In the genomic region with DNA sequence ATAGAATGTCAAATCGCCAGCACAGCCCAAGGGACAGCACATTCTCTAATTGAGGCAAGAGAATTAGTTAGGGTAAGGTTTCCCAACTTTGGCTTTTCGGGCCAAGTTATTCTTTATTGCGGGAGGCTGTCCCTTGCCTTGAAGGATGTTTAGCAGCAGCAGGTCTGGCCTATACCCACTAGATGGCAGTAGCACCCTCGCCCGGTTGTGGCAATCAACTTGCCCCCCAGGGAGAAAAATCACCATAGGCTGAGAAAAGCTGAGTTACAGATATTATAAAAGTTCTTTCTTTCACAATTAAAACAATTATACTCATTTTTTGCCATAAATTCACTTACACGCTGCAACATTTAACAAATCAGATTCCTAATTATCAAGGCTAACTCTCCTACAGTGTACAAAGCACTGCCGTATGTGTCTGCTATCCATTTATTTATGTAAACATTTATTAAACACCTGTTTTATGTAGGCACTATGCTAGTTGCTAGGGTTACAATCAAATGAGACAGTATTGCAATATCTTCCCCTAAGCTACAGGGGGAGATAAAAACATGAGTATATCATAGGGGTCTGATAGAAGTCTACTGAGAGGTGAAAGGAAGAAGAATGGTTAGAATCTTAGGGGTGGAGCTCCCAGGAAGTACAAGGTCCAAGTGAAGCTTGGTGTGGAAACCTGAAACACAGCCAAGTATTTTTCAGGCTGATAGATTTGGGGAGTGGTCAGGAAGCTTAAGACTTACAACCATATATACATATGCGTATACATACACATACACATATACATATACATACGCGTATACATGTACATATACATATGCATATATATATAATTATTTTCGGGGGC, we compare ENCODE assay signal across 8 cellular contexts.
A peak's percentile ranks its signal among the peaks of the same experiment; 100 is the strongest.
DNase-seq lines count a peak whose midpoint lies in the region; ATAC-seq and TF ChIP-seq lines count a peak whose summit lies in the region.

No MANE protein-coding gene starts in this region.

- no peaks in the 10 kb centered on the region for H3K27me3 Mint-ChIP-seq in glutamatergic neuron (ENCODE audit: unreplicated experiment)
- H3K27me3 Mint-ChIP-seq in activated T-helper 1 cell treated with anti-CD3 and anti-CD28 coated beads, Interleukin-12 subunit alpha, Interleukin-12 subunit beta, Interleukin-2, Interleukin-4 antibody, amounts not matched to agents 30 ng/mL and 10 ng/mL and 1 ng/mL, durations not matched to agents 14 hours and 24 hours and 36 hours (ENCODE audit: insufficient read depth), result no peaks in the 10 kb centered on the region

- H3K27me3 ChIP-seq in SJCRH30, result peaks cover 3% of the 10 kb centered on the region; the same call in 1 of the 2 replicates

- no peaks in the 10 kb centered on the region for H3K4me1 ChIP-seq in SJCRH30

- POLR2A ChIA-PET in AG04449 (lab: Yijun Ruan, JAX), result no interaction called here

- H3K4me3 ChIP-seq in AG04449 (ENCODE audit: low read depth, low read length) (no peak overlapping the region), SJCRH30 (no peak overlapping the region)

- H3K36me3 ChIP-seq in SJCRH30, result no peaks in the 10 kb centered on the region

- H3K4me3 Mint-ChIP-seq in glutamatergic neuron (ENCODE audit: unreplicated experiment), result no peak overlapping the region
- no peak overlapping the region for H3K4me3 Mint-ChIP-seq in activated T-helper 1 cell treated with anti-CD3 and anti-CD28 coated beads, Interleukin-12 subunit alpha, Interleukin-12 subunit beta, Interleukin-2, Interleukin-4 antibody, amounts not matched to agents 30 ng/mL and 10 ng/mL and 1 ng/mL, durations not matched to agents 14 hours and 24 hours and 36 hours

- TF ChIP-seq CTCF in AG04449 (IDR thresholded peaks at IDR 0.05; ENCODE audit: insufficient read depth, low read length, missing control alignments), result peak; percentile 69
- TF ChIP-seq CTCF in GM12872 (IDR thresholded peaks at IDR 0.05; ENCODE audit: insufficient read depth, low read depth, low read length), result peak; percentile 83
- TF ChIP-seq CTCF in glutamatergic neuron (IDR thresholded peaks at IDR 0.05; ENCODE audit: partially characterized antibody, unreplicated experiment), result peak; percentile 67

- H3K4me1 Mint-ChIP-seq in glutamatergic neuron (ENCODE audit: low read depth, unreplicated experiment), result no peaks in the 10 kb centered on the region
- no peaks in the 10 kb centered on the region for H3K4me1 Mint-ChIP-seq in activated T-helper 1 cell treated with anti-CD3 and anti-CD28 coated beads, Interleukin-12 subunit alpha, Interleukin-12 subunit beta, Interleukin-2, Interleukin-4 antibody, amounts not matched to agents 30 ng/mL and 10 ng/mL and 1 ng/mL, durations not matched to agents 14 hours and 24 hours and 36 hours (ENCODE audit: low read depth)

- intact Hi-C loops in activated T-helper 1 cell treated with anti-CD3 and anti-CD28 coated beads, Interleukin-12 subunit alpha, Interleukin-12 subunit beta, Interleukin-2, Interleukin-4 antibody, amounts not matched to agents 30 ng/mL and 10 ng/mL and 1 ng/mL, durations not matched to agents 14 hours and 24 hours and 36 hours (cut with micrococcal nuclease), result loop anchor here (1.0 kb wide), 1 partner anchor 821 kb away; no protein-coding TSS in a partner anchor

- ATAC-seq in HG02885 (IDR thresholded peaks at IDR 0.05; ENCODE audit: poor library complexity, unreplicated experiment), result peak; percentile 84
- no peak for ATAC-seq in GM21360 (IDR thresholded peaks at IDR 0.05; ENCODE audit: unreplicated experiment)

- no peaks in the 10 kb centered on the region for H3K36me3 Mint-ChIP-seq in glutamatergic neuron (ENCODE audit: unreplicated experiment)
- H3K36me3 Mint-ChIP-seq in activated T-helper 1 cell treated with anti-CD3 and anti-CD28 coated beads, Interleukin-12 subunit alpha, Interleukin-12 subunit beta, Interleukin-2, Interleukin-4 antibody, amounts not matched to agents 30 ng/mL and 10 ng/mL and 1 ng/mL, durations not matched to agents 14 hours and 24 hours and 36 hours (ENCODE audit: low read depth), result no peaks in the 10 kb centered on the region

- CTCF ChIA-PET in AG04449 (lab: Yijun Ruan, JAX), result interaction anchor here (0.6 to 4.3 kb wide), 11 partner anchors 8 to 854 kb away, joined by 3 to 14 read pairs (median 3); no protein-coding TSS in a partner anchor

- H3K27ac ChIP-seq in SJCRH30, result no peak overlapping the region

- H3K27ac Mint-ChIP-seq in glutamatergic neuron (ENCODE audit: unreplicated experiment), result no peak overlapping the region
- H3K27ac Mint-ChIP-seq in activated T-helper 1 cell treated with anti-CD3 and anti-CD28 coated beads, Interleukin-12 subunit alpha, Interleukin-12 subunit beta, Interleukin-2, Interleukin-4 antibody, amounts not matched to agents 30 ng/mL and 10 ng/mL and 1 ng/mL, durations not matched to agents 14 hours and 24 hours and 36 hours, result no peak overlapping the region

- no peaks in the 10 kb centered on the region for H3K9me3 ChIP-seq in SJCRH30 (replicated peaks)

- DNase-seq in AG04449 (ENCODE audit: low read depth, low spot score) (no peak), SJCRH30 (peak; percentile 24 to 66), glutamatergic neuron (peak; percentile 49), NCI-H774 (lab: John Stamatoyannopoulos, UW) (no peak)
- no peak for DNase-seq in activated T-helper 1 cell treated with anti-CD3 and anti-CD28 coated beads, Interleukin-12 subunit alpha, Interleukin-12 subunit beta, Interleukin-2, Interleukin-4 antibody, amounts not matched to agents 30 ng/mL and 10 ng/mL and 1 ng/mL, durations not matched to agents 14 hours and 24 hours and 36 hours (ENCODE audit: low spot score)

- no peaks in the 10 kb centered on the region for H3K9me3 Mint-ChIP-seq in glutamatergic neuron (ENCODE audit: unreplicated experiment)
- no peaks in the 10 kb centered on the region for H3K9me3 Mint-ChIP-seq in activated T-helper 1 cell treated with anti-CD3 and anti-CD28 coated beads, Interleukin-12 subunit alpha, Interleukin-12 subunit beta, Interleukin-2, Interleukin-4 antibody, amounts not matched to agents 30 ng/mL and 10 ng/mL and 1 ng/mL, durations not matched to agents 14 hours and 24 hours and 36 hours

Comparison
In these comparisons a context has a peak if more than half of its experiments do, and no peak if none do; other contexts are left out.
1. DNase-seq: peak in SJCRH30 (2 of 2) and glutamatergic neuron (single experiment); none in AG04449 (single experiment), activated T-helper 1 cell treated with anti-CD3 and anti-CD28 coated beads, Interleukin-12 subunit alpha, Interleukin-12 subunit beta, Interleukin-2, Interleukin-4 antibody, amounts not matched to agents 30 ng/mL and 10 ng/mL and 1 ng/mL, durations not matched to agents 14 hours and 24 hours and 36 hours (single experiment) and NCI-H774 (single experiment).
2. Peak in every context shown above with its lines, with median percentiles within 50 percentile points of each other: CTCF ChIP-seq.